Comparison of ENCODE assay signal across 1 cellular context in genomic region chr18:23586249-23587196, GRCh38.
TF ChIP-seq lines count a peak whose summit lies in the region.

Gene NPC1 (minus strand): TSS chr18:23586506. CDS start chr18:23586343, 163 bp downstream.

TF ChIP-seq in HEK293, 187 proteins besides CTCF, POLR2A, EP300 and RAD21 (continued from another document):
- TF ChIP-seq ZFP3 (tag by site-specific recombination; IDR thresholded peaks at IDR 0.05; ENCODE audit: low read depth) (no peak), GLIS1 (tag by site-specific recombination; IDR thresholded peaks at IDR 0.05) (peak; percentile 35; the same call in 1 of the 2 replicates), ZXDB (tag by site-specific recombination; IDR thresholded peaks at IDR 0.05) (peak; percentile 97), ZBTB7A (tag by site-specific recombination; IDR thresholded peaks at IDR 0.05; ENCODE audit: low read depth) (peak; percentile 26; the same call in 1 of the 2 replicates), ZNF571 (tag by site-specific recombination; IDR thresholded peaks at IDR 0.05) (no peak), ZNF26 (tag by site-specific recombination; IDR thresholded peaks at IDR 0.05) (no peak), ZNF76 (tag by site-specific recombination; IDR thresholded peaks at IDR 0.05; ENCODE audit: borderline replicate concordance, low read depth) (peak; percentile 29; the same call in 1 of the 2 replicates), GLIS2 (tag by site-specific recombination; IDR thresholded peaks at IDR 0.05) (peak; percentile 70), ZNF785 (tag by site-specific recombination; IDR thresholded peaks at IDR 0.05) (no peak), ZNF501 (tag by site-specific recombination; IDR thresholded peaks at IDR 0.05) (peak; percentile 60; the same call in 1 of the 2 replicates), ZNF16 (tag by site-specific recombination; IDR thresholded peaks at IDR 0.05; ENCODE audit: low read depth) (no peak), ZBTB1 (tag by site-specific recombination; IDR thresholded peaks at IDR 0.05) (no peak), BCL11B (tag by site-specific recombination; IDR thresholded peaks at IDR 0.05; ENCODE audit: low read depth) (no peak), ZNF549 (tag by site-specific recombination; IDR thresholded peaks at IDR 0.05) (no peak), ZNF654 (tag by site-specific recombination; IDR thresholded peaks at IDR 0.05; ENCODE audit: low read depth) (peak; percentile 45), PRDM4 (tag by site-specific recombination; IDR thresholded peaks at IDR 0.05) (peak; percentile 69; the same call in 1 of the 2 replicates), ZSCAN30 (tag by site-specific recombination; IDR thresholded peaks at IDR 0.05) (peak; percentile 20; the same call in 1 of the 2 replicates), ZFP69B (tag by site-specific recombination; IDR thresholded peaks at IDR 0.05) (no peak), ZNF521 (tag by site-specific recombination; IDR thresholded peaks at IDR 0.05) (no peak), ZNF529 (tag by site-specific recombination; IDR thresholded peaks at IDR 0.05; ENCODE audit: insufficient replicate concordance) (no peak), ZNF530 (tag by site-specific recombination; IDR thresholded peaks at IDR 0.05; ENCODE audit: low read depth) (no peak), HOXD13 (CRISPR knock-in tag; IDR thresholded peaks at IDR 0.05; ENCODE audit: borderline replicate concordance) (no peak), ZBTB44 (tag by site-specific recombination; IDR thresholded peaks at IDR 0.05) (no peak), ZNF24 (tag by site-specific recombination; IDR thresholded peaks at IDR 0.05) (no peak), HOXA7 (CRISPR knock-in tag; IDR thresholded peaks at IDR 0.05; ENCODE audit: borderline replicate concordance) (no peak), ZNF391 (tag by site-specific recombination; IDR thresholded peaks at IDR 0.05; ENCODE audit: borderline replicate concordance, low read depth) (peak; percentile 61; the same call in 1 of the 2 replicates), ZNF292 (tag by site-specific recombination; IDR thresholded peaks at IDR 0.05; ENCODE audit: borderline replicate concordance, low read depth) (no peak), ELK4 (IDR thresholded peaks at IDR 0.05; ENCODE audit: borderline replicate concordance, low read depth, low read length) (no peak; the same call in 1 of the 2 replicates), MEIS1 (CRISPR knock-in tag; IDR thresholded peaks at IDR 0.05; ENCODE audit: borderline replicate concordance) (no peak), ZNF138 (tag by site-specific recombination; IDR thresholded peaks at IDR 0.05; ENCODE audit: borderline replicate concordance) (no peak), ZNF555 (tag by site-specific recombination; conservative IDR thresholded peaks at IDR 0.05) (no peak), ZNF664 (tag by site-specific recombination; IDR thresholded peaks at IDR 0.05) (no peak), BCL6B (tag by site-specific recombination; IDR thresholded peaks at IDR 0.05) (no peak), ZNF510 (tag by site-specific recombination; IDR thresholded peaks at IDR 0.05; ENCODE audit: insufficient replicate concordance) (no peak), ZNF623 (tag by site-specific recombination; IDR thresholded peaks at IDR 0.05) (no peak), SALL2 (tag by site-specific recombination; IDR thresholded peaks at IDR 0.05; ENCODE audit: borderline replicate concordance) (no peak), ZNF324 (tag by site-specific recombination; IDR thresholded peaks at IDR 0.05) (peak; percentile 45; the same call in 1 of the 2 replicates), ZNF600 (tag by site-specific recombination; IDR thresholded peaks at IDR 0.05) (peak; percentile 76; the same call in 1 of the 2 replicates), SCRT1 (tag by site-specific recombination; IDR thresholded peaks at IDR 0.05; ENCODE audit: borderline replicate concordance) (no peak), KLF16 (tag by site-specific recombination; IDR thresholded peaks at IDR 0.05) (peak; percentile 91), ZNF10 (tag by site-specific recombination; IDR thresholded peaks at IDR 0.05) (no peak), ZNF777 (tag by site-specific recombination; IDR thresholded peaks at IDR 0.05; ENCODE audit: borderline replicate concordance) (peak; percentile 69), ZNF768 (tag by site-specific recombination; IDR thresholded peaks at IDR 0.05) (0 out of 2 replicates have a peak, but pooled peaks have one; percentile 38), PRDM10 (tag by site-specific recombination; IDR thresholded peaks at IDR 0.05) (peak; percentile 74), ZNF658 (tag by site-specific recombination; IDR thresholded peaks at IDR 0.05) (no peak), OVOL3 (tag by site-specific recombination; IDR thresholded peaks at IDR 0.05) (no peak), ZNF792 (tag by site-specific recombination; IDR thresholded peaks at IDR 0.05) (no peak), ZSCAN4 (tag by site-specific recombination; IDR thresholded peaks at IDR 0.05) (no peak), ZNF514 (tag by site-specific recombination; IDR thresholded peaks at IDR 0.05) (no peak), KLF7 (tag by site-specific recombination; IDR thresholded peaks at IDR 0.05; ENCODE audit: borderline replicate concordance) (0 out of 2 replicates have a peak, but pooled peaks have one; percentile 78), GFI1B (tag by site-specific recombination; IDR thresholded peaks at IDR 0.05) (no peak), ZFHX2 (tag by site-specific recombination; conservative IDR thresholded peaks at IDR 0.05) (peak; percentile 66)
